Comparison of ENCODE assay signal across 18 cellular contexts in genomic region chr9:15332939-15333338, GRCh38. TPM values are rescaled to one million over a fixed set of nuclear protein-coding genes. Genes with fewer than 3 reads are reported as not detected.
DNase-seq lines count a peak whose midpoint lies in the region; ATAC-seq and TF ChIP-seq lines count a peak whose summit lies in the region.
"Had no signal": no experiment of that assay in that cellular context is flagged by ENCODE, and none has a peak within 500 bp of the region (broad histone marks: within the 10 kb centered on the region; RNA-seq: fewer than 3 reads in every experiment).

No MANE protein-coding gene starts in this region.

- ATAC-seq in SK-N-SH treated with all-trans-retinoic acid at 6 μM for 48 hours, result no peak
- peak; percentile 70 to 82 (median 81) for ATAC-seq in right lobe of liver
- ATAC-seq in GM21367 (IDR thresholded peaks at IDR 0.05; ENCODE audit: unreplicated experiment), result no peak

- no peak for TF ChIP-seq RAD21 in SK-N-SH (IDR thresholded peaks at IDR 0.05; ENCODE audit: low read length)

- no peak overlapping the region for H3K4me2 ChIP-seq in SK-N-SH
- H3K4me2 ChIP-seq: PC-9 had no signal

- DNase-seq in SK-N-SH (no peak), fibroblast of gingiva (ENCODE audit: low read depth) (peak; percentile 11), right lobe of liver (peak in 1 of 3 donors; percentile 69), stomach (no peak), NCI-H1105 (lab: John Stamatoyannopoulos, UW) (no peak)
- no peak for DNase-seq in stimulated activated CD4-positive, alpha-beta T cell treated with anti-CD3 and anti-CD28 coated beads, Interleukin-12 subunit alpha, Interleukin-12 subunit beta, amount 100 ng/mL, for 4 hours
- DNase-seq: BE2C; CD4-positive, CD25-positive, alpha-beta regulatory T cell; GF-D8; KG1; MV-4-11; NCI-H1417; NCI-H187; NCI-H2227 treated with DMSO at 0.1 percent for 48 hours; NCI-H524 treated with DMSO at 0.1 percent for 48 hours; PC-9 had no signal

- intact Hi-C loops in right lobe of liver (cut with DNase I), result no loop called here
- intact Hi-C loops in stomach (cut with DNase I; ENCODE audit: low total_unique reads), result no loop called here

- TF ChIP-seq EP300 in SK-N-SH (IDR thresholded peaks at IDR 0.05; ENCODE audit: borderline replicate concordance in 1 of 2, low read depth in 1 of 2, low read length in 1 of 2) (no peak), stomach (IDR thresholded peaks at IDR 0.05) (no peak)

- 0 out of 2 replicates have a peak overlapping the region, but pooled peaks have one; percentile 35 for H2AFZ ChIP-seq in SK-N-SH (ENCODE audit: low read depth)
- H2AFZ ChIP-seq: PC-9 had no signal

- no peak overlapping the region for H3K9ac ChIP-seq in SK-N-SH

- no peaks in the 10 kb centered on the region for H4K20me1 ChIP-seq in SK-N-SH (ENCODE audit: insufficient read depth)

- H3K9me3 ChIP-seq in SK-N-SH (no peaks in the 10 kb centered on the region), right lobe of liver (no peaks in the 10 kb centered on the region), stomach (no peaks in the 10 kb centered on the region)
- H3K9me3 ChIP-seq: BE2C had no signal

- no peak for TF ChIP-seq POLR2A in right lobe of liver (IDR thresholded peaks at IDR 0.05)
- TF ChIP-seq POLR2A in stomach (IDR thresholded peaks at IDR 0.05), result no peak

- TF ChIP-seq CTCF in SK-N-SH (IDR thresholded peaks at IDR 0.05) (no peak), right lobe of liver (IDR thresholded peaks at IDR 0.05) (peak in 2 of 4 donors; percentile 5 to 38), stomach (IDR thresholded peaks at IDR 0.05) (no peak)

- POLR2A ChIA-PET in SK-N-SH (lab: Yijun Ruan, JAX), result no interaction called here

- CTCF ChIA-PET in SK-N-SH (lab: Yijun Ruan, JAX), result no interaction called here

- H3K27ac ChIP-seq in SK-N-SH (ENCODE audit: low read depth in 2 of 2, low read length in 1 of 2), result no peak overlapping the region
- H3K27ac ChIP-seq in right lobe of liver, result peak overlapping the region in 2 of 3 donors; percentile 42 to 74
- peak overlapping the region; percentile 36 to 77 (median 67) for H3K27ac ChIP-seq in stomach
- H3K27ac ChIP-seq: PC-9 had no signal

- H3K9me2 ChIP-seq in SK-N-SH, result no peaks in the 10 kb centered on the region

- WGBS in SK-N-SH (ENCODE audit: low lambda C conversion rate), result 17% methylated on average over 2 of the region's 2 CpGs
- 29% methylated on average over 2 of the region's 2 CpGs for WGBS in right lobe of liver (ENCODE audit: insufficient coverage, low coverage, low lambda C conversion rate, missing lambda C conversion rate)
- 51 to 67% (median 60%) methylated on average over 2 of the region's 2 CpGs for WGBS in stomach, 5 donors

- H3K4me3 ChIP-seq in SK-N-SH (ENCODE audit: low read depth in 2 of 2, low read length in 1 of 2) (no peak overlapping the region), right lobe of liver (no peak overlapping the region), stomach (no peak overlapping the region)
- H3K4me3 ChIP-seq: PC-9 had no signal

- no peaks in the 10 kb centered on the region for H3F3A ChIP-seq in SK-N-SH (replicated peaks; ENCODE audit: insufficient read depth)

- H3K36me3 ChIP-seq in SK-N-SH (replicated peaks in 1 of 2; ENCODE audit: control insufficient read depth in 1 of 2, insufficient read depth in 2 of 2, low read length in 1 of 2) (no peaks in the 10 kb centered on the region), right lobe of liver (no peaks in the 10 kb centered on the region), stomach (no peaks in the 10 kb centered on the region)
- H3K36me3 ChIP-seq: BE2C had no signal

- no peaks in the 10 kb centered on the region for H3K27me3 ChIP-seq in SK-N-SH (ENCODE audit: insufficient read depth)
- no peaks in the 10 kb centered on the region for H3K27me3 ChIP-seq in right lobe of liver
- no peaks in the 10 kb centered on the region for H3K27me3 ChIP-seq in stomach
- H3K27me3 ChIP-seq: BE2C had no signal

- H3K79me2 ChIP-seq in SK-N-SH (ENCODE audit: insufficient read depth), result no peaks in the 10 kb centered on the region

- H3K4me1 ChIP-seq in SK-N-SH (ENCODE audit: control insufficient read depth in 1 of 2, insufficient read depth in 2 of 2, low read depth in 1 of 2, low read length in 1 of 2), result no peaks in the 10 kb centered on the region
- peaks cover 0 to 25% (median 8%) of the 10 kb centered on the region in 4 donors for H3K4me1 ChIP-seq in right lobe of liver
- H3K4me1 ChIP-seq in stomach, result peaks cover 5 to 14% (median 6%) of the 10 kb centered on the region in 4 donors
- H3K4me1 ChIP-seq: BE2C had no signal

TF ChIP-seq in SK-N-SH, 30 proteins besides CTCF, POLR2A, EP300 and RAD21 (continues in another document):
- no peak for TF ChIP-seq NFIC (IDR thresholded peaks at IDR 0.05; ENCODE audit: borderline replicate concordance)
- no peak for TF ChIP-seq MEF2A (IDR thresholded peaks at IDR 0.05; ENCODE audit: borderline replicate concordance, low read depth)
- TF ChIP-seq, protein P1, sequence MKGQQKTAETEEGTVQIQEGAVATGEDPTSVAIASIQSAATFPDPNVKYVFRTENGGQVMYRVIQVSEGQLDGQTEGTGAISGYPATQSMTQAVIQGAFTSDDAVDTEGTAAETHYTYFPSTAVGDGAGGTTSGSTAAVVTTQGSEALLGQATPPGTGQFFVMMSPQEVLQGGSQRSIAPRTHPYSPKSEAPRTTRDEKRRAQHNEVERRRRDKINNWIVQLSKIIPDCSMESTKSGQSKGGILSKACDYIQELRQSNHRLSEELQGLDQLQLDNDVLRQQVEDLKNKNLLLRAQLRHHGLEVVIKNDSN (IDR thresholded peaks at IDR 0.05; ENCODE audit: borderline replicate concordance, low read depth), result no peak
- TF ChIP-seq SMC3 (IDR thresholded peaks at IDR 0.05; ENCODE audit: low read depth, low read length), result no peak
- TF ChIP-seq SIN3A (IDR thresholded peaks at IDR 0.05; ENCODE audit: borderline replicate concordance, low read depth, low read length), result no peak
- no peak for TF ChIP-seq USF2 (IDR thresholded peaks at IDR 0.05; ENCODE audit: borderline replicate concordance, low read depth, low read length)
- no peak for TF ChIP-seq MAX (IDR thresholded peaks at IDR 0.05; ENCODE audit: low read depth)

TF ChIP-seq in SK-N-SH treated with all-trans-retinoic acid at 6 μM for 48 hours, 23 proteins besides CTCF, POLR2A, EP300 and RAD21 (continues in another document):
- TF ChIP-seq TCF4 (CRISPR knock-in tag; IDR thresholded peaks at IDR 0.05; ENCODE audit: borderline replicate concordance) (no peak), ZNF565 (CRISPR knock-in tag; conservative IDR thresholded peaks at IDR 0.05; ENCODE audit: low read depth) (no peak), BACH2 (CRISPR knock-in tag; IDR thresholded peaks at IDR 0.05; ENCODE audit: borderline replicate concordance) (no peak), PPARA (CRISPR knock-in tag; IDR thresholded peaks at IDR 0.05; ENCODE audit: borderline replicate concordance) (no peak), ZFP30 (CRISPR knock-in tag; IDR thresholded peaks at IDR 0.05) (no peak), ZC3H10 (CRISPR knock-in tag; IDR thresholded peaks at IDR 0.05) (no peak), ESRRG (CRISPR knock-in tag; IDR thresholded peaks at IDR 0.05) (no peak), ZNF70 (CRISPR knock-in tag; IDR thresholded peaks at IDR 0.05) (no peak), ZFP3 (CRISPR knock-in tag; IDR thresholded peaks at IDR 0.05) (no peak), ARNTL (CRISPR knock-in tag; IDR thresholded peaks at IDR 0.05; ENCODE audit: borderline replicate concordance, low read depth) (no peak), ZNF8 (CRISPR knock-in tag; IDR thresholded peaks at IDR 0.05) (no peak), ISL1 (CRISPR knock-in tag; IDR thresholded peaks at IDR 0.05) (no peak), OSR1 (CRISPR knock-in tag; IDR thresholded peaks at IDR 0.05) (no peak), CSDC2 (CRISPR knock-in tag; IDR thresholded peaks at IDR 0.05) (no peak), RARB (CRISPR knock-in tag; IDR thresholded peaks at IDR 0.05) (no peak)
- TF ChIP-seq, protein P2, sequence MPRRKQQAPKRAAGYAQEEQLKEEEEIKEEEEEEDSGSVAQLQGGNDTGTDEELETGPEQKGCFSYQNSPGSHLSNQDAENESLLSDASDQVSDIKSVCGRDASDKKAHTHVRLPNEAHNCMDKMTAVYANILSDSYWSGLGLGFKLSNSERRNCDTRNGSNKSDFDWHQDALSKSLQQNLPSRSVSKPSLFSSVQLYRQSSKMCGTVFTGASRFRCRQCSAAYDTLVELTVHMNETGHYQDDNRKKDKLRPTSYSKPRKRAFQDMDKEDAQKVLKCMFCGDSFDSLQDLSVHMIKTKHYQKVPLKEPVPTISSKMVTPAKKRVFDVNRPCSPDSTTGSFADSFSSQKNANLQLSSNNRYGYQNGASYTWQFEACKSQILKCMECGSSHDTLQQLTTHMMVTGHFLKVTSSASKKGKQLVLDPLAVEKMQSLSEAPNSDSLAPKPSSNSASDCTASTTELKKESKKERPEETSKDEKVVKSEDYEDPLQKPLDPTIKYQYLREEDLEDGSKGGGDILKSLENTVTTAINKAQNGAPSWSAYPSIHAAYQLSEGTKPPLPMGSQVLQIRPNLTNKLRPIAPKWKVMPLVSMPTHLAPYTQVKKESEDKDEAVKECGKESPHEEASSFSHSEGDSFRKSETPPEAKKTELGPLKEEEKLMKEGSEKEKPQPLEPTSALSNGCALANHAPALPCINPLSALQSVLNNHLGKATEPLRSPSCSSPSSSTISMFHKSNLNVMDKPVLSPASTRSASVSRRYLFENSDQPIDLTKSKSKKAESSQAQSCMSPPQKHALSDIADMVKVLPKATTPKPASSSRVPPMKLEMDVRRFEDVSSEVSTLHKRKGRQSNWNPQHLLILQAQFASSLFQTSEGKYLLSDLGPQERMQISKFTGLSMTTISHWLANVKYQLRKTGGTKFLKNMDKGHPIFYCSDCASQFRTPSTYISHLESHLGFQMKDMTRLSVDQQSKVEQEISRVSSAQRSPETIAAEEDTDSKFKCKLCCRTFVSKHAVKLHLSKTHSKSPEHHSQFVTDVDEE (CRISPR knock-in tag; IDR thresholded peaks at IDR 0.05), result no peak
- TF ChIP-seq, protein P3, sequence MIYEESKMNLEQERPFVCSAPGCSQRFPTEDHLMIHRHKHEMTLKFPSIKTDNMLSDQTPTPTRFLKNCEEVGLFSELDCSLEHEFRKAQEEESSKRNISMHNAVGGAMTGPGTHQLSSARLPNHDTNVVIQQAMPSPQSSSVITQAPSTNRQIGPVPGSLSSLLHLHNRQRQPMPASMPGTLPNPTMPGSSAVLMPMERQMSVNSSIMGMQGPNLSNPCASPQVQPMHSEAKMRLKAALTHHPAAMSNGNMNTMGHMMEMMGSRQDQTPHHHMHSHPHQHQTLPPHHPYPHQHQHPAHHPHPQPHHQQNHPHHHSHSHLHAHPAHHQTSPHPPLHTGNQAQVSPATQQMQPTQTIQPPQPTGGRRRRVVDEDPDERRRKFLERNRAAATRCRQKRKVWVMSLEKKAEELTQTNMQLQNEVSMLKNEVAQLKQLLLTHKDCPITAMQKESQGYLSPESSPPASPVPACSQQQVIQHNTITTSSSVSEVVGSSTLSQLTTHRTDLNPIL (CRISPR knock-in tag; IDR thresholded peaks at IDR 0.05; ENCODE audit: low read depth), result no peak

RNA-seq across cellular contexts. Expression of gene TTC39B, which starts 25.9 kb away (rescaled TPM):
- polyA plus RNA-seq in SK-N-SH (2012; rRNA removed) (0.54 and 0.78 TPM in 2 replicates), stomach (1 to 10 TPM; 2.0 to 4.7 (median 3.5) TPM)
- 0.47 and 0.51 TPM in 2 replicates for polyA plus RNA-seq in SK-N-SH (2012; cell fraction: cytosol; rRNA removed)
- 1.3 and 2.6 TPM in 2 replicates for polyA plus RNA-seq in SK-N-SH (2012; cell fraction: nucleus; rRNA removed)
- total RNA-seq in right lobe of liver (1 to 10 TPM; 4.5 to 9.9 (median 7.6) TPM), stomach (10 to 100 TPM in 3 of 5 donors, 1 to 10 TPM in 2; 4.7 to 35.4 (median 14.2) TPM)

Comparison
In these comparisons a context has a peak if more than half of its experiments do, and no peak if none do; other contexts are left out.
1. H3K27ac ChIP-seq: peak in right lobe of liver (2 of 3) and stomach (5 of 5); none in SK-N-SH (0 of 2).
2. ATAC-seq: peak in right lobe of liver (4 of 4); none in SK-N-SH treated with all-trans-retinoic acid at 6 μM for 48 hours (single experiment) and GM21367 (single experiment).